Comparison of ENCODE assay signal across 24 cellular contexts in the genomic region with DNA sequence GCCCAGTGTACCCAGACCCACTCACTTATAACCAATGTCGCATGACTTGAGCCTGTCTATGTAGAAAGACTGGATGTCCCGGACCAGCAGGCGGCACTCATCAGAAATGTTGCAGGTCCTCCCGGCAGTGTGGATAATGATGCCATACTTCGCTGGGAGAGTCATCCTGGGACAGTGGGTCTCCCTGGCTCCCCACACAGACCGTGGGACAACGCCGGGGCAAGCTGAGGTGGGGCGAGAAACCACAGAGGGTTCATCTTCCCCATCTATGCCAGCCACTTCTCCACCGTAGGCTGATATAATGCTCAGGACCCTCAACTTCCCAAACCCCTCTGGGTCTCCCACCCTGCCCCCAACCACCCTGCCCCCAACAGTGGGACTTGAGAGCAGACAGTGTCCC. TPM values are rescaled to one million over a fixed set of nuclear protein-coding genes. Genes with fewer than 3 reads are reported as not detected.
"Had no signal": no experiment of that assay in that cellular context is flagged by ENCODE, and none has a peak within 500 bp of the region (broad histone marks: within the 10 kb centered on the region; RNA-seq: fewer than 3 reads in every experiment).

No MANE protein-coding gene starts in this region.

- H3K36me3 Mint-ChIP-seq: activated naive CD8-positive, alpha-beta T cell had no signal

- H3K36me3 ChIP-seq: adrenal gland had no signal

- H3K4me3 Mint-ChIP-seq: activated naive CD4-positive, alpha-beta T cell treated with anti-CD3 and anti-CD28 coated beads for 36 hours; activated naive CD8-positive, alpha-beta T cell had no signal

- DNase-seq: activated CD4-positive, CD25-positive, alpha-beta regulatory T cell; activated gamma-delta T cell; activated naive CD4-positive, alpha-beta T cell treated with anti-CD3 and anti-CD28 coated beads for 36 hours; activated T-cell treated with anti-CD3 and anti-CD28 coated beads for 4 hours; activated T-cell treated with anti-CD3 and anti-CD28 coated beads, Interleukin-2, amount 50 U/mL, for 48 hours; adrenal gland; anterior cingulate cortex; cerebellar nuclear complex; Karpas-422; NCI-H1048; NCI-H1930; NCI-H345; NCI-H510A; NCI-H526 treated with DMSO at 0.1 percent for 48 hours; NCI-H82; SIG-M5; T-helper 17 cell; T-helper 9 cell had no signal

- H3K27ac Mint-ChIP-seq: activated naive CD4-positive, alpha-beta T cell treated with anti-CD3 and anti-CD28 coated beads for 36 hours; activated naive CD8-positive, alpha-beta T cell; activated T-helper 17 cell treated with anti-CD3 and anti-CD28 coated beads, Interleukin-2, amount 50 U/mL, for 72 hours; T-helper 17 cell had no signal

- H3K4me1 ChIP-seq: adrenal gland had no signal

- H3K9me3 ChIP-seq: adrenal gland had no signal

- H3K4me3 ChIP-seq: adrenal gland had no signal

- H3K9me3 Mint-ChIP-seq: activated naive CD4-positive, alpha-beta T cell treated with anti-CD3 and anti-CD28 coated beads for 36 hours; activated T-helper 17 cell treated with anti-CD3 and anti-CD28 coated beads, Interleukin-2, amount 50 U/mL, for 72 hours had no signal

- H3K27ac ChIP-seq: adrenal gland, VCaP had no signal

RNA-seq across cellular contexts. Expression of a gene that starts 8.3 kb away (rescaled TPM):
- total RNA-seq: activated naive CD4-positive, alpha-beta T cell treated with anti-CD3 and anti-CD28 coated beads for 36 hours; adrenal gland; cardiac septum; OCI-LY7; RPMI7951; T-helper 17 cell had no signal
- polyA plus RNA-seq: adrenal gland had no signal

RNA-seq across cellular contexts. Expression of a gene that starts 17.3 kb away (rescaled TPM):
- total RNA-seq: OCI-LY7 had no signal

RNA-seq across cellular contexts. Expression of a gene that starts 27.6 kb away (rescaled TPM):
- total RNA-seq: activated naive CD4-positive, alpha-beta T cell treated with anti-CD3 and anti-CD28 coated beads for 36 hours; activated T-helper 17 cell treated with anti-CD3 and anti-CD28 coated beads, Interleukin-2, amount 50 U/mL, for 72 hours; adrenal gland; cardiac septum; OCI-LY7; RPMI7951; T-helper 17 cell had no signal
- polyA plus RNA-seq: adrenal gland had no signal

RNA-seq across cellular contexts. Expression of a gene that starts 35.1 kb away (rescaled TPM):
- total RNA-seq: activated naive CD4-positive, alpha-beta T cell treated with anti-CD3 and anti-CD28 coated beads for 36 hours; activated T-helper 17 cell treated with anti-CD3 and anti-CD28 coated beads, Interleukin-2, amount 50 U/mL, for 72 hours; OCI-LY7; RPMI7951 had no signal

RNA-seq across cellular contexts. Expression of a gene that starts 50.5 kb away (rescaled TPM):
- total RNA-seq: activated naive CD4-positive, alpha-beta T cell treated with anti-CD3 and anti-CD28 coated beads for 36 hours; activated T-helper 17 cell treated with anti-CD3 and anti-CD28 coated beads, Interleukin-2, amount 50 U/mL, for 72 hours; OCI-LY7 had no signal
